Comparison of ENCODE assay signal across 8 cellular contexts in the genomic region with DNA sequence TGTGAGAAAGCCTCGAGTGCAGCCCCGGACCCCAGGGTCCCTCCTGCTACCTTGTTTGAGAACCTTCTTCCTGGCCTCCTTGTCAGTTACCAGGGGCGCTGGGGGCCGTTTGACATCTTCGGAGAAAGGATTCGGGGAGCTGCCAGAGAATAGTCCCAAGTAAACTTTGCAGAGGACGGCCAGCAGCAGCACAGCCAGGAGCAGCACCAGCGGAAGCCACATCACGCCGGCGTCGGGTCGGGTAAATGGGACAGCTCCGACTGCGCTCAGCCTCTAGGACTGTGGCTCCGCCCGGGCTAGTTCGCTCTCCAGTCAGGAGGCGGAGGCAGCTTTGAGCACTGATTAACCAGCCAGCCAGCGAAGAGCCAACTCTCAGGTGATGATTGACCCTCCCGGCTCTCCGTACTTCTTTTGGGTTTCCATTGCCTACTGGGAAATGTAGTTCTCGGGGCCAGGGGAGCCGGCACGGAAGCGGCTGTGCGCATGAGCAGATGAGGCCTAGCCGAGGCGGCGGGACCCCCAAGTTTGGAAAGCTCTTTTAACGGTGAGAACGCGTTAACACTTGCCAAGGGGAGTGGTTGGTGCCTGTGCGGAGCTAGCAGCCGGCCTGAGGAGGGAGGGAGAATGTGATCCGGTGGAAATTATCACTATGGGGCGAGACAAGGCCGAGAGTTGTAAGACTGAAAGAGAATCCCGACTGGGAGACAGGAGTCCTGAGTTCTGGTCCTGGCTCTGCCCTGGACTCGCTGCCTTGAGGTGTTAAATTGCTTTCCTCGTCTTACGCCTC. TPM values are rescaled to one million over a fixed set of nuclear protein-coding genes. Genes with fewer than 3 reads are reported as not detected.
DNase-seq lines count a peak whose midpoint lies in the region; TF ChIP-seq lines count a peak whose summit lies in the region.

A gene (plus strand): TSS at position 484 of the 787 bp plus-strand sequence. CDS start 2,430 bp downstream, outside the sequence.
A gene (minus strand): TSS at position 243 of the 787 bp plus-strand sequence. CDS start 21 bp downstream, at position 222.

- H3K4me1 Mint-ChIP-seq in H9 (peaks cover 5 to 12% of the 10 kb centered on the region in 2 experiments; a peak in 3 of 4 replicates), nephron (peaks cover 34% of the 10 kb centered on the region)
- peaks cover 40% of the 10 kb centered on the region for H3K4me1 Mint-ChIP-seq in stimulated activated naive CD8-positive, alpha-beta T cell treated with anti-CD3 and anti-CD28 coated beads, Interleukin-15, Interleukin-2, amounts not matched to agents 100 ng/mL and 50 ng/mL, for 24 hours (ENCODE audit: low read depth)

- H3K14ac ChIP-seq in H9 (ENCODE audit: insufficient read depth, low read length): no peak within 1 kb of the TSS; the same call in 1 of the 2 replicates

- no peak within 1 kb of the TSS for H2BK15ac ChIP-seq in H9 (ENCODE audit: low read depth, low read length)

- no CpG with 5 or more reads among the region's 42 CpGs for WGBS in H9 (ENCODE audit: extremely low coverage, insufficient read length, low lambda C conversion rate)

- H3K4me3 ChIP-seq in MG63 (peak within 1 kb of the TSS; percentile 90), fibroblast of the aortic adventitia (ENCODE audit: low read depth, low read length) (peak within 1 kb of the TSS; percentile 99)

- H3K79me2 ChIP-seq in H9 (ENCODE audit: insufficient read depth, low read length): no peaks in the 10 kb centered on the region

- H3K9me3 ChIP-seq in H9 (ENCODE audit: control insufficient read depth, low read depth, low read length): no peaks in the 10 kb centered on the region
- no peaks in the 10 kb centered on the region for H3K9me3 ChIP-seq in MG63

- no peaks in the 10 kb centered on the region for H3K4me1 ChIP-seq in H9 (ENCODE audit: insufficient read depth, low read length)

- H3K36me3 Mint-ChIP-seq in H9 (ENCODE audit: insufficient read depth in 1 of 3, low read depth in 3 of 3): peaks cover 12 to 27% (median 16%) of the 10 kb centered on the region in 3 experiments; a peak in 6 of 7 replicates
- peaks cover 30% of the 10 kb centered on the region for H3K36me3 Mint-ChIP-seq in nephron (ENCODE audit: low read depth)
- H3K36me3 Mint-ChIP-seq in stimulated activated naive CD8-positive, alpha-beta T cell treated with anti-CD3 and anti-CD28 coated beads, Interleukin-15, Interleukin-2, amounts not matched to agents 100 ng/mL and 50 ng/mL, for 24 hours (ENCODE audit: low read depth): peaks cover 41% of the 10 kb centered on the region

- no peak within 1 kb of the TSS for H2BK5ac ChIP-seq in H9 (ENCODE audit: insufficient read length, low read length)

- no peak within 1 kb of the TSS for H3K23ac ChIP-seq in H9 (ENCODE audit: insufficient read length, low read depth, low read length)

- no peak within 1 kb of the TSS for H3T11ph ChIP-seq in H9 (ENCODE audit: low read length)

- H3K4me3 Mint-ChIP-seq in H9 (peak within 1 kb of the TSS; percentile 91 to 99), nephron (peak within 1 kb of the TSS; percentile 97 to 99 (median 98))
- H3K4me3 Mint-ChIP-seq in stimulated activated naive CD8-positive, alpha-beta T cell treated with anti-CD3 and anti-CD28 coated beads, Interleukin-15, Interleukin-2, amounts not matched to agents 100 ng/mL and 50 ng/mL, for 24 hours: peak within 1 kb of the TSS; percentile 97

- no peak within 1 kb of the TSS for H2BK120ac ChIP-seq in H9 (ENCODE audit: low read depth, low read length, poor library complexity, severe bottlenecking)

- no peak within 1 kb of the TSS for H3K27ac ChIP-seq in H9 (ENCODE audit: insufficient read length, low read depth, low read length)

- peak within 1 kb of the TSS; percentile 71 for H3K9ac ChIP-seq in H9 (ENCODE audit: extremely low read depth, insufficient read length, low read length)

- no peak within 1 kb of the TSS for H4K91ac ChIP-seq in H9 (ENCODE audit: insufficient read length, low read depth, low read length)

- H3K18ac ChIP-seq in H9 (ENCODE audit: insufficient read length, low read depth, low read length): no peak within 1 kb of the TSS

- DNase-seq in ELR (ENCODE audit: low read depth): peak; percentile 100
- peak; percentile 98 for DNase-seq in H9
- DNase-seq in MG63: peak; percentile 99
- DNase-seq in SHP77 treated with DMSO at 0.1 percent for 48 hours (lab: John Stamatoyannopoulos, UW): peak; percentile 97
- DNase-seq in activated effector memory CD4-positive, alpha-beta T cell treated with anti-CD3 and anti-CD28 coated beads, Interleukin-2, amount 50 U/mL, for 16 hours: peak; percentile 98
- DNase-seq in fibroblast of the aortic adventitia (ENCODE audit: low read depth): peak; percentile 100

- H3K36me3 ChIP-seq in MG63: peaks cover 52% of the 10 kb centered on the region

- TF ChIP-seq CTCF in H9 (conservative IDR thresholded peaks at IDR 0.05) (no peak), fibroblast of the aortic adventitia (IDR thresholded peaks at IDR 0.05; ENCODE audit: insufficient read depth, low read length) (no peak), nephron (IDR thresholded peaks at IDR 0.05; ENCODE audit: unreplicated experiment in 3 of 3) (no peak)

- H4K20me1 ChIP-seq in H9 (ENCODE audit: control insufficient read depth, insufficient read depth, insufficient read length): no peaks in the 10 kb centered on the region

- no peak within 1 kb of the TSS for H2AK5ac ChIP-seq in H9 (ENCODE audit: insufficient read length, low read length)

- H2BK20ac ChIP-seq in H9 (ENCODE audit: low read depth, low read length, poor library complexity, severe bottlenecking): no peak within 1 kb of the TSS

- H3K27ac Mint-ChIP-seq in H9 (peak within 1 kb of the TSS in 2 of 3 experiments; percentile 95; a peak in 6 of 7 replicates), nephron (peak within 1 kb of the TSS; percentile 80 to 94 (median 93))
- H3K27ac Mint-ChIP-seq in stimulated activated naive CD8-positive, alpha-beta T cell treated with anti-CD3 and anti-CD28 coated beads, Interleukin-15, Interleukin-2, amounts not matched to agents 100 ng/mL and 50 ng/mL, for 24 hours: peak within 1 kb of the TSS; percentile 96

- H2AFZ ChIP-seq in H9 (ENCODE audit: low read length): peak within 1 kb of the TSS; percentile 56

- H3K4ac ChIP-seq in H9 (ENCODE audit: low read depth, low read length): no peak within 1 kb of the TSS

- peak within 1 kb of the TSS; percentile 89 for H3K4me2 ChIP-seq in H9 (ENCODE audit: insufficient read depth, insufficient read length, low read length)

- H3K27me3 ChIP-seq in H9 (ENCODE audit: insufficient read depth, low read length): no peaks in the 10 kb centered on the region
- H3K27me3 ChIP-seq in MG63: no peaks in the 10 kb centered on the region

- H3K9me3 Mint-ChIP-seq in H9 (no peaks in the 10 kb centered on the region), nephron (no peaks in the 10 kb centered on the region)
- no peaks in the 10 kb centered on the region for H3K9me3 Mint-ChIP-seq in stimulated activated naive CD8-positive, alpha-beta T cell treated with anti-CD3 and anti-CD28 coated beads, Interleukin-15, Interleukin-2, amounts not matched to agents 100 ng/mL and 50 ng/mL, for 24 hours

- no peak within 1 kb of the TSS for H2BK12ac ChIP-seq in H9 (ENCODE audit: insufficient read length, low read depth, low read length)

- H3K79me1 ChIP-seq in H9 (ENCODE audit: insufficient read depth, low read depth, low read length, poor library complexity, severe bottlenecking): no peaks in the 10 kb centered on the region

- no peak within 1 kb of the TSS for H3K56ac ChIP-seq in H9 (ENCODE audit: insufficient read length, low read depth, low read length)

- H3K23me2 ChIP-seq in H9 (ENCODE audit: insufficient read length, low read depth, low read length, poor library complexity, severe bottlenecking): peaks cover 12% of the 10 kb centered on the region

- no peak within 1 kb of the TSS for H4K5ac ChIP-seq in H9 (ENCODE audit: insufficient read length, low read depth, low read length)

- no peak within 1 kb of the TSS for H4K8ac ChIP-seq in H9 (replicated peaks; ENCODE audit: insufficient read length, low read depth, low read length)

- no peaks in the 10 kb centered on the region for H3K27me3 Mint-ChIP-seq in H9 (ENCODE audit: low read depth)
- H3K27me3 Mint-ChIP-seq in nephron (ENCODE audit: low read depth): no peaks in the 10 kb centered on the region
- H3K27me3 Mint-ChIP-seq in stimulated activated naive CD8-positive, alpha-beta T cell treated with anti-CD3 and anti-CD28 coated beads, Interleukin-15, Interleukin-2, amounts not matched to agents 100 ng/mL and 50 ng/mL, for 24 hours: no peaks in the 10 kb centered on the region

RNA-seq across cellular contexts. Expression of the first gene that starts in this region (rescaled TPM):
- total RNA-seq in H9 (2021) (7.4 and 7.6 TPM in 2 replicates), fibroblast of the aortic adventitia (ENCODE audit: low replicate concordance) (9.0 and 19.3 TPM in 2 replicates)
- 3.9 and 25.3 TPM in 2 replicates for total RNA-seq in MG63 (2014; rRNA removed; shearing (Covaris generic); ENCODE audit: low replicate concordance)

RNA-seq across cellular contexts. Expression of the second gene that starts in this region (rescaled TPM):
- total RNA-seq in H9 (2021) (14.7 and 16.7 TPM in 2 replicates), fibroblast of the aortic adventitia (ENCODE audit: low replicate concordance) (31.2 and 60.1 TPM in 2 replicates)
- total RNA-seq in MG63 (2014; rRNA removed; shearing (Covaris generic); ENCODE audit: low replicate concordance): 28.3 and 40.1 TPM in 2 replicates
